Comparison of ENCODE assay signal across 1 cellular context in the genomic region with DNA sequence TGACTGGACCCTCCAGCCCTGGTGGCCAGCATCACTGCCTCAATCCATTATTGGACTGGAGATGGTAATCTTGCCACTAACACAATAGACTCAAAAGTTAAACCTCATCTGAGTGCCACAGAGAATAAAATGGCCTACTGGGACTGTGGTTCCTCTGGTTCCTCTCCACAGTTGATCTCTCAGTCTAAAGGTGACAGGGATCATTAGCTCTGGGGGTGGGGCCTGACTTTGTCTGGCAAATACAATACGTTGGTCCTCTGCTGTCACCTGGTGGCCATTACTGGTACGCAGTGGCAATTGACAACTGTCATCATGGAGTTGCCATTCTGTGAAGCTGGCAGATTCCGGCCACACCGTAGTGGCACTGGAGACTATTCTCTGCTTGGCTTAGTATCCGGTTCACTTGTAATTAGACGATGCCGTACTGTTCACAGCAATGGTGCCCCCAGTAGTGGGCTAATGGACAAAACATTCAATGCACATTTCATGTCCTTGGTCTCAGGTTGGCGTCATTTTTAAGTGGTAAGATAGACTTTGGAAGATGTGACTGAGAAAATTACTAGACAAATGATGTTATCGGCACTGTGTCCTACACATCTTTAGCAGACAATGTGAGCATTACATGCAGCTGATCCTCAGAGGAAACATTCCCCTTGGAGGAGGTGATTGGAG.
TF ChIP-seq lines count a peak whose summit lies in the region.

No MANE protein-coding gene starts in this region.

TF ChIP-seq in liver, 16 proteins besides CTCF, POLR2A, EP300 and RAD21 (continued from another document):
- TF ChIP-seq, protein P1, sequence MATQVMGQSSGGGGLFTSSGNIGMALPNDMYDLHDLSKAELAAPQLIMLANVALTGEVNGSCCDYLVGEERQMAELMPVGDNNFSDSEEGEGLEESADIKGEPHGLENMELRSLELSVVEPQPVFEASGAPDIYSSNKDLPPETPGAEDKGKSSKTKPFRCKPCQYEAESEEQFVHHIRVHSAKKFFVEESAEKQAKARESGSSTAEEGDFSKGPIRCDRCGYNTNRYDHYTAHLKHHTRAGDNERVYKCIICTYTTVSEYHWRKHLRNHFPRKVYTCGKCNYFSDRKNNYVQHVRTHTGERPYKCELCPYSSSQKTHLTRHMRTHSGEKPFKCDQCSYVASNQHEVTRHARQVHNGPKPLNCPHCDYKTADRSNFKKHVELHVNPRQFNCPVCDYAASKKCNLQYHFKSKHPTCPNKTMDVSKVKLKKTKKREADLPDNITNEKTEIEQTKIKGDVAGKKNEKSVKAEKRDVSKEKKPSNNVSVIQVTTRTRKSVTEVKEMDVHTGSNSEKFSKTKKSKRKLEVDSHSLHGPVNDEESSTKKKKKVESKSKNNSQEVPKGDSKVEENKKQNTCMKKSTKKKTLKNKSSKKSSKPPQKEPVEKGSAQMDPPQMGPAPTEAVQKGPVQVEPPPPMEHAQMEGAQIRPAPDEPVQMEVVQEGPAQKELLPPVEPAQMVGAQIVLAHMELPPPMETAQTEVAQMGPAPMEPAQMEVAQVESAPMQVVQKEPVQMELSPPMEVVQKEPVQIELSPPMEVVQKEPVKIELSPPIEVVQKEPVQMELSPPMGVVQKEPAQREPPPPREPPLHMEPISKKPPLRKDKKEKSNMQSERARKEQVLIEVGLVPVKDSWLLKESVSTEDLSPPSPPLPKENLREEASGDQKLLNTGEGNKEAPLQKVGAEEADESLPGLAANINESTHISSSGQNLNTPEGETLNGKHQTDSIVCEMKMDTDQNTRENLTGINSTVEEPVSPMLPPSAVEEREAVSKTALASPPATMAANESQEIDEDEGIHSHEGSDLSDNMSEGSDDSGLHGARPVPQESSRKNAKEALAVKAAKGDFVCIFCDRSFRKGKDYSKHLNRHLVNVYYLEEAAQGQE (IDR thresholded peaks at IDR 0.05), result no peak
- TF ChIP-seq SP1 (IDR thresholded peaks at IDR 0.05) (peak; percentile 58), GABPA (IDR thresholded peaks at IDR 0.05 in 1 of 2, conservative IDR thresholded peaks at IDR 0.05 in 1 of 2) (no peak), RXRA (IDR thresholded peaks at IDR 0.05) (peak in 1 of 2 donors; percentile 43), FOXA2 (IDR thresholded peaks at IDR 0.05) (no peak)
TF ChIP-seq in liver: peak in this region for 6.
